ENCODE assay signal across 26 cellular contexts in genomic region chr16:14531101-14531500, GRCh38.
A peak's percentile ranks its signal among the peaks of the same experiment; 100 is the strongest.
DNase-seq lines count a peak whose midpoint lies in the region; ATAC-seq, FAIRE-seq and TF ChIP-seq lines count a peak whose summit lies in the region.
"Had no signal": no experiment of that assay in that cellular context is flagged by ENCODE, and none has a peak within 500 bp of the region (broad histone marks: within the 10 kb centered on the region; RNA-seq: fewer than 3 reads in every experiment).

No MANE protein-coding gene starts in this region.

- TF ChIP-seq CTCF in A549 (IDR thresholded peaks at IDR 0.05) (no peak), psoas muscle (IDR thresholded peaks at IDR 0.05) (no peak)

- H3K27ac Mint-ChIP-seq in CD4-positive, CD25-positive, alpha-beta regulatory T cell = peak overlapping the region in 2 of 3 donors; percentile 15 to 75
- H3K27ac Mint-ChIP-seq: B cell had no signal

- H3K4me1 Mint-ChIP-seq in CD4-positive, CD25-positive, alpha-beta regulatory T cell = peaks cover 3 to 16% (median 8%) of the 10 kb centered on the region in 4 donors

- FAIRE-seq in A549 (lab: Jason Lieb, UNC) = no peak
- FAIRE-seq: A204.1, GM12878, GM12892, GM18507, GM19239 had no signal

- no peaks in the 10 kb centered on the region for H3K27me3 ChIP-seq in CD4-positive, CD25-positive, alpha-beta regulatory T cell (ENCODE audit: control insufficient read depth, insufficient read depth, low read length)
- H3K27me3 ChIP-seq in psoas muscle (ENCODE audit: insufficient read depth in 3 of 3, low read length in 2 of 3) = no peaks in the 10 kb centered on the region
- H3K27me3 ChIP-seq: BLaER1 treated with 17β-estradiol and CSF1 and Interleukin-3, amounts not matched to agents 10 nM and 100 nM had no signal

- TF ChIP-seq POLR2A in A549 (IDR thresholded peaks at IDR 0.05; ENCODE audit: low read length) = no peak

- H3K36me3 ChIP-seq in CD4-positive, CD25-positive, alpha-beta regulatory T cell (ENCODE audit: control insufficient read depth, insufficient read depth, low read length) = peaks cover 3% of the 10 kb centered on the region
- H3K36me3 ChIP-seq in psoas muscle (ENCODE audit: insufficient read depth in 1 of 2, low read depth in 1 of 2) = no peaks in the 10 kb centered on the region

- TF ChIP-seq EP300 in A549 (IDR thresholded peaks at IDR 0.05) = no peak

- POLR2A ChIA-PET in A549 (lab: Yijun Ruan, JAX) = no interaction called here

- intact Hi-C loops in psoas muscle (cut with DNase I) = loop anchor here in 1 of 2 donors (2.0 kb wide), 1 partner anchor 278 kb away; no protein-coding TSS in a partner anchor
- intact Hi-C loops in left cardiac atrium (cut with DNase I) = no loop called here

- no peak for DNase-seq in A549 (ENCODE audit: low read depth in 1 of 2, low spot score in 1 of 2)
- DNase-seq in CD4-positive, CD25-positive, alpha-beta regulatory T cell = no peak
- no peak for DNase-seq in psoas muscle
- no peak for DNase-seq in NCI-H2107 treated with DMSO at 0.1 percent for 48 hours (lab: John Stamatoyannopoulos, UW; ENCODE audit: unreplicated experiment)
- DNase-seq in left cardiac atrium = no peak
- no peak for DNase-seq in NOMO-1 (lab: John Stamatoyannopoulos, UW; ENCODE audit: unreplicated experiment in 2 of 2)
- DNase-seq: 8988T; AML-193; CD4-positive, alpha-beta memory T cell; CD8-positive, alpha-beta memory T cell; COR-L47; DMS 273 treated with DMSO at 0.1 percent for 48 hours; DMS153; DMS53; DMS79; DND-41; EL; GDM1 had no signal

- ATAC-seq in A549 (no peak), psoas muscle (peak in 1 of 4 donors; percentile 21), left cardiac atrium (no peak)
- no peak for ATAC-seq in CD4-positive, CD25-positive, alpha-beta regulatory T cell (ENCODE audit: low read depth in 2 of 2)
- ATAC-seq: GM12878 had no signal

- no peak overlapping the region for H3K4me3 ChIP-seq in A549
- H3K4me3 ChIP-seq in CD4-positive, CD25-positive, alpha-beta regulatory T cell (ENCODE audit: low read depth, low read length) = no peak overlapping the region
- H3K4me3 ChIP-seq in psoas muscle = no peak overlapping the region
- H3K4me3 ChIP-seq: BLaER1 treated with 17β-estradiol and CSF1 and Interleukin-3, amounts not matched to agents 10 nM and 100 nM; GM12878 had no signal

- peaks cover 22% of the 10 kb centered on the region for H3K36me3 Mint-ChIP-seq in CD4-positive, CD25-positive, alpha-beta regulatory T cell

- no peaks in the 10 kb centered on the region for H3K27me3 Mint-ChIP-seq in CD4-positive, CD25-positive, alpha-beta regulatory T cell
- H3K27me3 Mint-ChIP-seq: B cell; CD4-positive, alpha-beta memory T cell; CD8-positive, alpha-beta memory T cell had no signal

- 91% methylated on average over 3 of the region's 3 CpGs for WGBS in A549 (ENCODE audit: missing lambda C conversion rate)
- 45 to 89% (median 55%) methylated on average over 3 of the region's 3 CpGs for WGBS in psoas muscle, 3 donors

- H3K4me1 ChIP-seq in A549 (peaks cover 52% of the 10 kb centered on the region), psoas muscle (peaks cover 26% of the 10 kb centered on the region)
- H3K4me1 ChIP-seq in CD4-positive, CD25-positive, alpha-beta regulatory T cell (ENCODE audit: control insufficient read depth, insufficient read depth, low read length, poor library complexity, severe bottlenecking) = no peaks in the 10 kb centered on the region

- H3K27ac ChIP-seq in A549 (peak overlapping the region; percentile 91), psoas muscle (peak overlapping the region; percentile 36)
- H3K27ac ChIP-seq in CD4-positive, CD25-positive, alpha-beta regulatory T cell (ENCODE audit: insufficient read depth, low read length, poor library complexity, severe bottlenecking) = no peak overlapping the region
- H3K27ac ChIP-seq: BLaER1 treated with 17β-estradiol and CSF1 and Interleukin-3, amounts not matched to agents 10 nM and 100 nM; C4-2B had no signal

- no peak overlapping the region for H3K4me3 Mint-ChIP-seq in CD4-positive, CD25-positive, alpha-beta regulatory T cell
- H3K4me3 Mint-ChIP-seq: B cell; CD4-positive, alpha-beta memory T cell; CD8-positive, alpha-beta memory T cell had no signal

- no peak for TF ChIP-seq RAD21 in A549 (conservative IDR thresholded peaks at IDR 0.05 in 1 of 2, IDR thresholded peaks at IDR 0.05 in 1 of 2)

- H3K4me2 ChIP-seq in A549 = no peak overlapping the region
- H3K4me2 ChIP-seq: BLaER1 treated with 17β-estradiol and CSF1 and Interleukin-3, amounts not matched to agents 10 nM and 100 nM had no signal

- CTCF ChIA-PET in A549 (lab: Yijun Ruan, JAX) = interaction anchor here (1.0 to 5.8 kb wide), 6 partner anchors 9 to 608 kb away, joined by 3 to 49 read pairs (median 4); no protein-coding TSS in a partner anchor

- H3K9me3 Mint-ChIP-seq in CD4-positive, CD25-positive, alpha-beta regulatory T cell = no peaks in the 10 kb centered on the region

- H3K9me3 ChIP-seq in A549 (no peaks in the 10 kb centered on the region), psoas muscle (no peaks in the 10 kb centered on the region)
- no peaks in the 10 kb centered on the region for H3K9me3 ChIP-seq in CD4-positive, CD25-positive, alpha-beta regulatory T cell (ENCODE audit: control insufficient read depth in 2 of 2, low read length in 2 of 2)

TF ChIP-seq in A549, 52 proteins besides CTCF, POLR2A, EP300 and RAD21:
- TF ChIP-seq, protein P1, sequence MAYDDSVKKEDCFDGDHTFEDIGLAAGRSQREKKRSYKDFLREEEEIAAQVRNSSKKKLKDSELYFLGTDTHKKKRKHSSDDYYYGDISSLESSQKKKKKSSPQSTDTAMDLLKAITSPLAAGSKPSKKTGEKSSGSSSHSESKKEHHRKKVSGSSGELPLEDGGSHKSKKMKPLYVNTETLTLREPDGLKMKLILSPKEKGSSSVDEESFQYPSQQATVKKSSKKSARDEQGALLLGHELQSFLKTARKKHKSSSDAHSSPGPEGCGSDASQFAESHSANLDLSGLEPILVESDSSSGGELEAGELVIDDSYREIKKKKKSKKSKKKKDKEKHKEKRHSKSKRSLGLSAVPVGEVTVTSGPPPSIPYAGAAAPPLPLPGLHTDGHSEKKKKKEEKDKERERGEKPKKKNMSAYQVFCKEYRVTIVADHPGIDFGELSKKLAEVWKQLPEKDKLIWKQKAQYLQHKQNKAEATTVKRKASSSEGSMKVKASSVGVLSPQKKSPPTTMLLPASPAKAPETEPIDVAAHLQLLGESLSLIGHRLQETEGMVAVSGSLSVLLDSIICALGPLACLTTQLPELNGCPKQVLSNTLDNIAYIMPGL (CRISPR knock-in tag; IDR thresholded peaks at IDR 0.05; ENCODE audit: borderline replicate concordance) = no peak
- TF ChIP-seq HOXA7 (CRISPR knock-in tag; IDR thresholded peaks at IDR 0.05) = no peak
- TF ChIP-seq NPAS2 (CRISPR knock-in tag; IDR thresholded peaks at IDR 0.05; ENCODE audit: borderline replicate concordance) = no peak
- TF ChIP-seq HOXB5 (CRISPR knock-in tag; IDR thresholded peaks at IDR 0.05) = no peak
- no peak for TF ChIP-seq ESRRA (IDR thresholded peaks at IDR 0.05; ENCODE audit: borderline replicate concordance, low read length)
- no peak for TF ChIP-seq JUNB (IDR thresholded peaks at IDR 0.05)
- no peak for TF ChIP-seq FOSB (CRISPR knock-in tag; IDR thresholded peaks at IDR 0.05)
- TF ChIP-seq MYC (IDR thresholded peaks at IDR 0.05; ENCODE audit: borderline replicate concordance, low read length) = no peak
- TF ChIP-seq POLR2AphosphoS2 (conservative IDR thresholded peaks at IDR 0.05; ENCODE audit: low read length) = no peak
- TF ChIP-seq CHD2 (IDR thresholded peaks at IDR 0.05; ENCODE audit: low read length, partially characterized antibody) = no peak
